In the genomic region with DNA sequence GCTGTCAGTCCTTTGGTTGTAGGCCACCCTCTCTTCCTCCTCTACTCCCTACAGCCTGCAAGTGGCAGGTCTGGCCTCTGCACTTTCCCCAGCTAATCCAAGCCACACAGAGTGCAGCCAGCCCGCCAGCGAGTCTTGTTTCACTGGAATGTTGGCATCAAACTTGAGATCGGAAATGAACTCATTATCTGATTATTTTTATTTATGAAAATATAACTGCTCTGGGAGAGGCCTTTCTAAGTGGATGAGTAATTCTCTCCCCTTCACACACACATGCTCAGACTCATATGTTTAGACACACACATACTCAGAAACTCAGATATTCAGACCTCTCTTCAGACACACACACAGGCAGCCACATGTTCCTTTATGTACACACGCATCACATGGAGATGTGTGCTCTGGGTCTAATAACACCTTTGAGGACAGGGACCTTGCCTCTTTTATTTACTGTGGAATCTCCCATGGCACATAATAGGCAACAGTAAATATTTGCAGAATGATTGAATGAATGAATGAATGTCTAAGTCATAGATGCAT, we compare ENCODE assay signal across 10 cellular contexts.
DNase-seq lines count a peak whose midpoint lies in the region; ATAC-seq and TF ChIP-seq lines count a peak whose summit lies in the region.
"Had no signal": no experiment of that assay in that cellular context is flagged by ENCODE, and none has a peak within 500 bp of the region (broad histone marks: within the 10 kb centered on the region; RNA-seq: fewer than 3 reads in every experiment).

No MANE protein-coding gene starts in this region.

- peak overlapping the region; percentile 67 for H3K9ac ChIP-seq in SK-N-SH
- no peak overlapping the region for H3K9ac ChIP-seq in rectal smooth muscle tissue (ENCODE audit: low read length)

- H3K27ac ChIP-seq in SK-N-SH (ENCODE audit: low read depth in 2 of 2, low read length in 1 of 2) (peak overlapping the region; percentile 95 to 99), foreskin keratinocyte (peak overlapping the region; percentile 94), rectal smooth muscle tissue (ENCODE audit: low read depth, low read length) (peak overlapping the region; percentile 47)
- H3K27ac ChIP-seq: HL-60 had no signal

- peak overlapping the region; percentile 60 for H3K4me2 ChIP-seq in SK-N-SH

- TF ChIP-seq EP300 in SK-N-SH (IDR thresholded peaks at IDR 0.05; ENCODE audit: borderline replicate concordance in 1 of 2, low read depth in 1 of 2, low read length in 1 of 2), result peak in 1 of 2 experiments; percentile 77; a peak in 2 of 4 replicates

- intact Hi-C loops in posterior cingulate gyrus (cut with DNase I), result no loop called here

- H3K4me1 ChIP-seq in SK-N-SH (ENCODE audit: control insufficient read depth in 1 of 2, insufficient read depth in 2 of 2, low read depth in 1 of 2, low read length in 1 of 2) (peaks cover 49 to 65% of the 10 kb centered on the region in 2 experiments), foreskin keratinocyte (peaks cover 21% of the 10 kb centered on the region), rectal smooth muscle tissue (ENCODE audit: control insufficient read depth, insufficient read depth, low read length) (peaks cover 25% of the 10 kb centered on the region)

- peak; percentile 71 for DNase-seq in DMS53 (lab: John Stamatoyannopoulos, UW)
- peak; percentile 66 for DNase-seq in SK-N-SH
- DNase-seq in foreskin keratinocyte, result peak; percentile 99
- DNase-seq in posterior cingulate gyrus, result no peak
- no peak for DNase-seq in NCI-H1436 (lab: John Stamatoyannopoulos, UW)
- DNase-seq in NCI-H1105 treated with DMSO at 0.1 percent for 48 hours (lab: John Stamatoyannopoulos, UW), result no peak
- DNase-seq: activated CD4-positive, alpha-beta T cell treated with anti-CD3 and anti-CD28 coated beads, Interleukin-2, amount 50 U/mL, for 48 hours had no signal

- H3F3A ChIP-seq in SK-N-SH (replicated peaks; ENCODE audit: insufficient read depth), result peaks cover 23% of the 10 kb centered on the region

- ATAC-seq in foreskin keratinocyte, result peak; percentile 86
- no peak for ATAC-seq in activated CD4-positive, CD25-positive, alpha-beta regulatory T cell treated with anti-CD3 and anti-CD28 coated beads, Interleukin-2, amount 50 U/mL, for 24 hours

- H2AFZ ChIP-seq in SK-N-SH (ENCODE audit: low read depth), result no peak overlapping the region

- CTCF ChIA-PET in SK-N-SH (lab: Yijun Ruan, JAX), result interaction anchor here (0.6 to 0.7 kb wide), 2 partner anchors 8 to 467 kb away, joined by 3 read pairs; no protein-coding TSS in a partner anchor

- no peaks in the 10 kb centered on the region for H3K9me3 ChIP-seq in SK-N-SH

- H3K36me3 ChIP-seq in SK-N-SH (replicated peaks in 1 of 2; ENCODE audit: control insufficient read depth in 1 of 2, insufficient read depth in 2 of 2, low read length in 1 of 2) (no peaks in the 10 kb centered on the region), rectal smooth muscle tissue (ENCODE audit: control insufficient read depth, insufficient read depth, low read length) (no peaks in the 10 kb centered on the region)

- H4K20me1 ChIP-seq in SK-N-SH (ENCODE audit: insufficient read depth), result no peaks in the 10 kb centered on the region

- H3K9me2 ChIP-seq in SK-N-SH, result no peaks in the 10 kb centered on the region

- peak; percentile 41 for TF ChIP-seq RAD21 in SK-N-SH (IDR thresholded peaks at IDR 0.05; ENCODE audit: low read length)

- H3K27me3 ChIP-seq in SK-N-SH (ENCODE audit: insufficient read depth) (no peaks in the 10 kb centered on the region), foreskin keratinocyte (no peaks in the 10 kb centered on the region), rectal smooth muscle tissue (ENCODE audit: control insufficient read depth, insufficient read depth, low read length) (no peaks in the 10 kb centered on the region)

- TF ChIP-seq CTCF in SK-N-SH (IDR thresholded peaks at IDR 0.05) (peak; percentile 44), foreskin keratinocyte (conservative IDR thresholded peaks at IDR 0.05) (peak; percentile 53)

- H3K4me3 ChIP-seq in SK-N-SH (ENCODE audit: low read depth in 2 of 2, low read length in 1 of 2) (no peak overlapping the region), rectal smooth muscle tissue (ENCODE audit: low read length) (no peak overlapping the region)

- POLR2A ChIA-PET in SK-N-SH (lab: Yijun Ruan, JAX), result no interaction called here

- WGBS in SK-N-SH (ENCODE audit: low lambda C conversion rate), result 4% methylated on average over 4 of the region's 4 CpGs

- no peaks in the 10 kb centered on the region for H3K79me2 ChIP-seq in SK-N-SH (ENCODE audit: insufficient read depth)

TF ChIP-seq in SK-N-SH, 30 proteins besides CTCF, POLR2A, EP300 and RAD21 (continues in another document):
- TF ChIP-seq, protein P1, sequence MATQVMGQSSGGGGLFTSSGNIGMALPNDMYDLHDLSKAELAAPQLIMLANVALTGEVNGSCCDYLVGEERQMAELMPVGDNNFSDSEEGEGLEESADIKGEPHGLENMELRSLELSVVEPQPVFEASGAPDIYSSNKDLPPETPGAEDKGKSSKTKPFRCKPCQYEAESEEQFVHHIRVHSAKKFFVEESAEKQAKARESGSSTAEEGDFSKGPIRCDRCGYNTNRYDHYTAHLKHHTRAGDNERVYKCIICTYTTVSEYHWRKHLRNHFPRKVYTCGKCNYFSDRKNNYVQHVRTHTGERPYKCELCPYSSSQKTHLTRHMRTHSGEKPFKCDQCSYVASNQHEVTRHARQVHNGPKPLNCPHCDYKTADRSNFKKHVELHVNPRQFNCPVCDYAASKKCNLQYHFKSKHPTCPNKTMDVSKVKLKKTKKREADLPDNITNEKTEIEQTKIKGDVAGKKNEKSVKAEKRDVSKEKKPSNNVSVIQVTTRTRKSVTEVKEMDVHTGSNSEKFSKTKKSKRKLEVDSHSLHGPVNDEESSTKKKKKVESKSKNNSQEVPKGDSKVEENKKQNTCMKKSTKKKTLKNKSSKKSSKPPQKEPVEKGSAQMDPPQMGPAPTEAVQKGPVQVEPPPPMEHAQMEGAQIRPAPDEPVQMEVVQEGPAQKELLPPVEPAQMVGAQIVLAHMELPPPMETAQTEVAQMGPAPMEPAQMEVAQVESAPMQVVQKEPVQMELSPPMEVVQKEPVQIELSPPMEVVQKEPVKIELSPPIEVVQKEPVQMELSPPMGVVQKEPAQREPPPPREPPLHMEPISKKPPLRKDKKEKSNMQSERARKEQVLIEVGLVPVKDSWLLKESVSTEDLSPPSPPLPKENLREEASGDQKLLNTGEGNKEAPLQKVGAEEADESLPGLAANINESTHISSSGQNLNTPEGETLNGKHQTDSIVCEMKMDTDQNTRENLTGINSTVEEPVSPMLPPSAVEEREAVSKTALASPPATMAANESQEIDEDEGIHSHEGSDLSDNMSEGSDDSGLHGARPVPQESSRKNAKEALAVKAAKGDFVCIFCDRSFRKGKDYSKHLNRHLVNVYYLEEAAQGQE (IDR thresholded peaks at IDR 0.05; ENCODE audit: low read depth, low read length), result 0 out of 2 replicates have a peak, but pooled peaks have one; percentile 18
- TF ChIP-seq TCF12 (IDR thresholded peaks at IDR 0.05) (no peak), FOXM1 (IDR thresholded peaks at IDR 0.05; ENCODE audit: low read depth) (no peak), FOSL2 (IDR thresholded peaks at IDR 0.05; ENCODE audit: borderline replicate concordance, low read depth) (no peak), USF1 (IDR thresholded peaks at IDR 0.05; ENCODE audit: borderline replicate concordance, low read depth) (no peak), JUND (IDR thresholded peaks at IDR 0.05) (no peak), GATA2 (CRISPR knock-in tag; IDR thresholded peaks at IDR 0.05) (no peak), MEF2A (IDR thresholded peaks at IDR 0.05; ENCODE audit: borderline replicate concordance, low read depth) (no peak), SMC3 (IDR thresholded peaks at IDR 0.05; ENCODE audit: low read depth, low read length) (no peak; the same call in 1 of the 2 replicates), NFIC (IDR thresholded peaks at IDR 0.05; ENCODE audit: borderline replicate concordance) (no peak), GABPA (IDR thresholded peaks at IDR 0.05; ENCODE audit: low read depth) (no peak), POLR2AphosphoS5 (IDR thresholded peaks at IDR 0.05; ENCODE audit: low read depth, low read length) (peak; percentile 83), YY1 (IDR thresholded peaks at IDR 0.05; ENCODE audit: low read depth) (no peak), TAF1 (IDR thresholded peaks at IDR 0.05; ENCODE audit: borderline replicate concordance, low read depth, low read length) (peak; percentile 75), RXRA (IDR thresholded peaks at IDR 0.05; ENCODE audit: borderline replicate concordance, low read depth) (no peak)
- TF ChIP-seq, protein P2, sequence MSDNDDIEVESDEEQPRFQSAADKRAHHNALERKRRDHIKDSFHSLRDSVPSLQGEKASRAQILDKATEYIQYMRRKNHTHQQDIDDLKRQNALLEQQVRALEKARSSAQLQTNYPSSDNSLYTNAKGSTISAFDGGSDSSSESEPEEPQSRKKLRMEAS (IDR thresholded peaks at IDR 0.05; ENCODE audit: low read depth), result no peak
- TF ChIP-seq, protein P3, sequence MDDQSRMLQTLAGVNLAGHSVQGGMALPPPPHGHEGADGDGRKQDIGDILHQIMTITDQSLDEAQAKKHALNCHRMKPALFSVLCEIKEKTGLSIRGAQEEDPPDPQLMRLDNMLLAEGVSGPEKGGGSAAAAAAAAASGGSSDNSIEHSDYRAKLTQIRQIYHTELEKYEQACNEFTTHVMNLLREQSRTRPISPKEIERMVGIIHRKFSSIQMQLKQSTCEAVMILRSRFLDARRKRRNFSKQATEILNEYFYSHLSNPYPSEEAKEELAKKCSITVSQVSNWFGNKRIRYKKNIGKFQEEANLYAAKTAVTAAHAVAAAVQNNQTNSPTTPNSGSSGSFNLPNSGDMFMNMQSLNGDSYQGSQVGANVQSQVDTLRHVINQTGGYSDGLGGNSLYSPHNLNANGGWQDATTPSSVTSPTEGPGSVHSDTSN (IDR thresholded peaks at IDR 0.05), result no peak
- TF ChIP-seq, protein P4, sequence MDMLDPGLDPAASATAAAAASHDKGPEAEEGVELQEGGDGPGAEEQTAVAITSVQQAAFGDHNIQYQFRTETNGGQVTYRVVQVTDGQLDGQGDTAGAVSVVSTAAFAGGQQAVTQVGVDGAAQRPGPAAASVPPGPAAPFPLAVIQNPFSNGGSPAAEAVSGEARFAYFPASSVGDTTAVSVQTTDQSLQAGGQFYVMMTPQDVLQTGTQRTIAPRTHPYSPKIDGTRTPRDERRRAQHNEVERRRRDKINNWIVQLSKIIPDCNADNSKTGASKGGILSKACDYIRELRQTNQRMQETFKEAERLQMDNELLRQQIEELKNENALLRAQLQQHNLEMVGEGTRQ (IDR thresholded peaks at IDR 0.05; ENCODE audit: borderline replicate concordance, low read depth, low read length), result no peak

Comparison
In these comparisons a context has a peak if more than half of its experiments do, and no peak if none do; other contexts are left out.
1. DNase-seq: peak in DMS53 (single experiment), SK-N-SH (single experiment) and foreskin keratinocyte (2 of 2); none in posterior cingulate gyrus (0 of 10), NCI-H1436 (single experiment) and NCI-H1105 treated with DMSO at 0.1 percent for 48 hours (single experiment).
2. H3K27ac ChIP-seq: peak in every context shown above with its lines; median percentile 97 in SK-N-SH; 94 in foreskin keratinocyte; 47 in rectal smooth muscle tissue.